In genomic region chr20:45518282-45518681, GRCh38 we compare ENCODE assay signal across 21 cellular contexts. TPM values are rescaled to one million over a fixed set of nuclear protein-coding genes. Genes with fewer than 3 reads are reported as not detected.
DNase-seq lines count a peak whose midpoint lies in the region; ATAC-seq, FAIRE-seq and TF ChIP-seq lines count a peak whose summit lies in the region.
"Had no signal": no experiment of that assay in that cellular context is flagged by ENCODE, and none has a peak within 500 bp of the region (broad histone marks: within the 10 kb centered on the region; RNA-seq: fewer than 3 reads in every experiment).

No MANE protein-coding gene starts in this region.

- TF ChIP-seq CTCF in epithelial cell of proximal tubule (conservative IDR thresholded peaks at IDR 0.05; ENCODE audit: low read depth, low read length) (no peak), lower lobe of right lung (IDR thresholded peaks at IDR 0.05) (no peak)

- peak; percentile 58 for DNase-seq in NCI-H226
- peak; percentile 22 for DNase-seq in epithelial cell of proximal tubule (ENCODE audit: low read depth)
- no peak for DNase-seq in lower lobe of right lung
- DNase-seq in urothelium cell line (ENCODE audit: low spot score): peak; percentile 48
- DNase-seq in midbrain (lab: John Stamatoyannopoulos, UW): no peak
- no peak for DNase-seq in activated CD4-positive, alpha-beta T cell treated with anti-CD3 and anti-CD28 coated beads for 4 hours
- DNase-seq in HCEC 1CT: no peak
- DNase-seq: activated CD4-positive, alpha-beta T cell treated with anti-CD3 and anti-CD28 coated beads, Interleukin-2, amount 10 ng/mL, durations not matched to agents 7 days and 5 days; brain microvascular endothelial cell; CD8-positive, alpha-beta T cell; endodermal cell; H7; NCI-H2171 treated with DMSO at 0.1 percent for 48 hours; stomach; T-helper 1 cell had no signal

- intact Hi-C loops in lower lobe of right lung (cut with DNase I): no loop called here

- no peaks in the 10 kb centered on the region for H3K9me3 ChIP-seq in lower lobe of right lung
- H3K9me3 ChIP-seq: stomach had no signal

- H3K4me3 ChIP-seq in epithelial cell of proximal tubule (ENCODE audit: low read depth, low read length) (no peak overlapping the region), lower lobe of right lung (no peak overlapping the region)
- H3K4me3 ChIP-seq: coronary artery, stomach had no signal

- H3K27me3 ChIP-seq in lower lobe of right lung (ENCODE audit: low read depth): peaks cover 3% of the 10 kb centered on the region
- H3K27me3 ChIP-seq: brain microvascular endothelial cell had no signal

- ATAC-seq in lower lobe of right lung (peak; percentile 89 to 90), HG03565 (IDR thresholded peaks at IDR 0.05; ENCODE audit: unreplicated experiment) (no peak)
- ATAC-seq: CD8-positive, alpha-beta T cell had no signal

- no peaks in the 10 kb centered on the region for H3K36me3 ChIP-seq in lower lobe of right lung
- H3K36me3 ChIP-seq: brain microvascular endothelial cell, stomach had no signal

- FAIRE-seq in urothelium cell line (lab: Jason Lieb, UNC): no peak
- FAIRE-seq: GM12892 had no signal

- H3K27ac ChIP-seq in lower lobe of right lung: no peak overlapping the region
- H3K27ac ChIP-seq: brain microvascular endothelial cell, coronary artery, stomach had no signal

- no peaks in the 10 kb centered on the region for H3K4me1 ChIP-seq in lower lobe of right lung

RNA-seq across cellular contexts. Expression of gene SPINT3, which starts 2.9 kb away (rescaled TPM):
- total RNA-seq in epithelial cell of proximal tubule (not detected in 2 replicates), lower lobe of right lung (not detected)
- total RNA-seq: activated CD4-positive, alpha-beta T cell treated with anti-CD3 and anti-CD28 coated beads, Interleukin-2, amount 10 ng/mL, durations not matched to agents 7 days and 5 days; CD8-positive, alpha-beta T cell; endodermal cell; fibroblast of villous mesenchyme; H7; OCI-LY7; stomach; urinary bladder had no signal

RNA-seq across cellular contexts. Expression of gene WFDC6, which starts 21.0 kb away (rescaled TPM):
- total RNA-seq in epithelial cell of proximal tubule (not detected in 2 replicates), lower lobe of right lung (not detected)
- total RNA-seq: activated CD4-positive, alpha-beta T cell treated with anti-CD3 and anti-CD28 coated beads, Interleukin-2, amount 10 ng/mL, durations not matched to agents 7 days and 5 days; CD8-positive, alpha-beta T cell; endodermal cell; fibroblast of villous mesenchyme; H7; OCI-LY7; stomach; urinary bladder had no signal

RNA-seq across cellular contexts. Expression of gene EPPIN, which starts 28.9 kb away (rescaled TPM):
- total RNA-seq in epithelial cell of proximal tubule (not detected in 2 replicates), lower lobe of right lung (0.38 TPM)
- total RNA-seq: activated CD4-positive, alpha-beta T cell treated with anti-CD3 and anti-CD28 coated beads, Interleukin-2, amount 10 ng/mL, durations not matched to agents 7 days and 5 days; CD8-positive, alpha-beta T cell; fibroblast of villous mesenchyme; OCI-LY7; stomach; urinary bladder had no signal

RNA-seq across cellular contexts. Expression of gene WFDC2, which starts 48.7 kb away (rescaled TPM):
- 14.7 and 53.3 TPM in 2 replicates for total RNA-seq in epithelial cell of proximal tubule
- 172 TPM for total RNA-seq in lower lobe of right lung
- total RNA-seq: activated CD4-positive, alpha-beta T cell treated with anti-CD3 and anti-CD28 coated beads, Interleukin-2, amount 10 ng/mL, durations not matched to agents 7 days and 5 days; CD8-positive, alpha-beta T cell; fibroblast of villous mesenchyme; urinary bladder had no signal

Comparison
In these comparisons a context has a peak if more than half of its experiments do, and no peak if none do; other contexts are left out.
1. DNase-seq: peak in NCI-H226 (single experiment), epithelial cell of proximal tubule (single experiment) and urothelium cell line (single experiment); none in lower lobe of right lung (single experiment), midbrain (single experiment), activated CD4-positive, alpha-beta T cell treated with anti-CD3 and anti-CD28 coated beads for 4 hours (0 of 2) and HCEC 1CT (single experiment).